In genomic region chr2:170930132-170931109, GRCh38 we compare ENCODE assay signal across 8 cellular contexts. TPM values are rescaled to one million over a fixed set of nuclear protein-coding genes. Genes with fewer than 3 reads are reported as not detected.
A peak's percentile ranks its signal among the peaks of the same experiment; 100 is the strongest.
DNase-seq lines count a peak whose midpoint lies in the region; ATAC-seq and TF ChIP-seq lines count a peak whose summit lies in the region.

No MANE protein-coding gene starts in this region.

- H4K91ac ChIP-seq in neuronal stem cell (ENCODE audit: low read depth, low read length, poor library complexity) = no peak overlapping the region

- peak; percentile 37 for TF ChIP-seq POLR2A in erythroblast (IDR thresholded peaks at IDR 0.05; ENCODE audit: low read length)

- no peak overlapping the region for H2BK120ac ChIP-seq in neuronal stem cell (ENCODE audit: low read depth, low read length)

- H3K14ac ChIP-seq in neuronal stem cell (ENCODE audit: low read length) = peak overlapping the region; percentile 65

- no peak overlapping the region for H2BK5ac ChIP-seq in neuronal stem cell (ENCODE audit: low read length)

- H3K36me3 ChIP-seq in neuronal stem cell (replicated peaks in 1 of 2; ENCODE audit: control insufficient read depth in 2 of 2, insufficient read depth in 2 of 2, low read length in 2 of 2) = peaks cover 2 to 15% of the 10 kb centered on the region in 2 donors
- H3K36me3 ChIP-seq in upper lobe of right lung = peaks cover 4% of the 10 kb centered on the region

- no peak overlapping the region for H2BK15ac ChIP-seq in neuronal stem cell (ENCODE audit: low read length)

- H2AK5ac ChIP-seq in neuronal stem cell (ENCODE audit: low read depth, low read length) = no peak overlapping the region

- H3K4me3 ChIP-seq in neuronal stem cell (ENCODE audit: low read length in 2 of 2) (peak overlapping the region; percentile 89 to 99), upper lobe of right lung (peak overlapping the region; percentile 94)

- no peak overlapping the region for H3K4ac ChIP-seq in neuronal stem cell (ENCODE audit: low read length)

- peak overlapping the region; percentile 68 for H3K9ac ChIP-seq in neuronal stem cell (ENCODE audit: low read depth, low read length, poor library complexity)

- no CpG with 5 or more reads among the region's 18 CpGs for WGBS in neuronal stem cell (ENCODE audit: extremely low coverage in 2 of 2, insufficient read length in 2 of 2, insufficient replicate concordance in 1 of 2), 2 donors

- DNase-seq in SKM-1 treated with dmso at 0.1 percent for 144 hours (lab: John Stamatoyannopoulos, UW; ENCODE audit: unreplicated experiment) (peak; percentile 36), SKM-1 (lab: John Stamatoyannopoulos, UW; ENCODE audit: unreplicated experiment) (no peak), NCI-H510A treated with DMSO at 0.1 percent for 48 hours (lab: John Stamatoyannopoulos, UW) (peak; percentile 79), erythroblast (lab: John Stamatoyannopoulos, UW) (peak; percentile 67 to 82), neuronal stem cell (ENCODE audit: low spot score) (no peak), upper lobe of right lung (no peak)
- DNase-seq in activated CD8-positive, alpha-beta memory T cell treated with anti-CD3 and anti-CD28 coated beads for 48 hours (ENCODE audit: low read depth in 2 of 3, low spot score in 2 of 3) = peak in 2 of 3 experiments; percentile 17 to 18

- peak overlapping the region; percentile 58 for H3K23ac ChIP-seq in neuronal stem cell (ENCODE audit: low read depth, low read length, poor library complexity)

- H4K8ac ChIP-seq in neuronal stem cell (ENCODE audit: low read depth, low read length) = no peak overlapping the region

- H3K79me1 ChIP-seq in neuronal stem cell (ENCODE audit: low read depth, low read length) = peaks cover 4% of the 10 kb centered on the region

- H2AFZ ChIP-seq in neuronal stem cell (ENCODE audit: low read length) = peak overlapping the region; percentile 97

- intact Hi-C loops in upper lobe of right lung (cut with DNase I) = no loop called here

- no peak overlapping the region for H3K18ac ChIP-seq in neuronal stem cell (ENCODE audit: low read length)

- no peak overlapping the region for H3K27ac ChIP-seq in neuronal stem cell (replicated peaks; ENCODE audit: low read length)
- peak overlapping the region; percentile 94 for H3K27ac ChIP-seq in upper lobe of right lung

- H3K4me1 ChIP-seq in neuronal stem cell (ENCODE audit: control insufficient read depth in 2 of 2, insufficient read depth in 1 of 2, low read depth in 1 of 2, low read length in 2 of 2) (peaks cover 10 to 14% of the 10 kb centered on the region in 2 donors), upper lobe of right lung (peaks cover 27% of the 10 kb centered on the region)

- H3K9me3 ChIP-seq in neuronal stem cell (replicated peaks in 1 of 2; ENCODE audit: control insufficient read depth in 2 of 2, insufficient read depth in 1 of 2, low read depth in 1 of 2, low read length in 2 of 2) = no peaks in the 10 kb centered on the region
- H3K9me3 ChIP-seq in upper lobe of right lung = no peaks in the 10 kb centered on the region

- H2BK12ac ChIP-seq in neuronal stem cell (ENCODE audit: low read length) = no peak overlapping the region

- peak; percentile 33 for ATAC-seq in HG03135 (IDR thresholded peaks at IDR 0.05; ENCODE audit: unreplicated experiment)
- peak; percentile 20 for ATAC-seq in upper lobe of right lung

- peak overlapping the region; percentile 83 for H3K4me2 ChIP-seq in neuronal stem cell (ENCODE audit: insufficient read depth, low read length, poor library complexity, severe bottlenecking)

- no peak for TF ChIP-seq CTCF in upper lobe of right lung (IDR thresholded peaks at IDR 0.05)

- H3K27me3 ChIP-seq in neuronal stem cell (ENCODE audit: control insufficient read depth in 3 of 3, insufficient read depth in 3 of 3, low read depth in 1 of 3, low read length in 3 of 3) = no peaks in the 10 kb centered on the region
- no peaks in the 10 kb centered on the region for H3K27me3 ChIP-seq in upper lobe of right lung

RNA-seq across cellular contexts. Expression of gene GORASP2, which starts 1.4 kb away (rescaled TPM):
- polyA plus RNA-seq in neuronal stem cell (2013, experiment 1 of 2) = 92.1 TPM
- 89.3 TPM for polyA plus RNA-seq in neuronal stem cell (2013, experiment 2 of 2)
- total RNA-seq in upper lobe of right lung = 69.7 TPM

Comparison
In these comparisons a context has a peak if more than half of its experiments do, and no peak if none do; other contexts are left out.
1. DNase-seq: peak in SKM-1 treated with dmso at 0.1 percent for 144 hours (single experiment), NCI-H510A treated with DMSO at 0.1 percent for 48 hours (single experiment), activated CD8-positive, alpha-beta memory T cell treated with anti-CD3 and anti-CD28 coated beads for 48 hours (2 of 3) and erythroblast (2 of 2); none in SKM-1 (single experiment), neuronal stem cell (single experiment) and upper lobe of right lung (single experiment).